29 cellular contexts compared by ENCODE assay signal in genomic region chr4:178602833-178603232, GRCh38.
"Had no signal": no experiment of that assay in that cellular context is flagged by ENCODE, and none has a peak within 500 bp of the region (broad histone marks: within the 10 kb centered on the region; RNA-seq: fewer than 3 reads in every experiment).

No MANE protein-coding gene starts in this region.

- H3K9me3 ChIP-seq: ascending aorta, body of pancreas, Peyer's patch, SJCRH30, SK-N-SH had no signal

- H3K4me3 ChIP-seq: ascending aorta, body of pancreas, cardiac muscle cell, Peyer's patch, SJCRH30 had no signal

- ATAC-seq: activated T-helper 17 cell treated with anti-CD3 and anti-CD28 coated beads, Interleukin-2, amount 50 U/mL, for 72 hours; body of pancreas had no signal

- H3K27ac ChIP-seq: ascending aorta, body of pancreas, cardiac muscle cell, KMS-11, Peyer's patch, RWPE1, SJCRH30, VCaP had no signal

- H3K4me1 ChIP-seq: ascending aorta, body of pancreas, Peyer's patch, SJCRH30 had no signal

- H3K4me2 ChIP-seq: KMS-11, SK-N-SH had no signal

- H3K36me3 ChIP-seq: ascending aorta, cardiac muscle cell, Peyer's patch, SJCRH30 had no signal

- H3K27me3 ChIP-seq: ascending aorta, body of pancreas, cardiac muscle cell, Peyer's patch, SJCRH30 had no signal

- DNase-seq: activated CD4-positive, alpha-beta memory T cell treated with anti-CD3 and anti-CD28 coated beads for 36 hours; activated CD4-positive, alpha-beta T cell treated with anti-CD3 and anti-CD28 coated beads, Interleukin-2, amount 10 ng/mL, durations not matched to agents 7 days and 5 days; activated CD4-positive, CD25-positive, alpha-beta regulatory T cell; activated CD8-positive, alpha-beta memory T cell treated with anti-CD3 and anti-CD28 coated beads for 24 hours; activated gamma-delta T cell; activated naive CD4-positive, alpha-beta T cell treated with anti-CD3 and anti-CD28 coated beads, Interleukin-2, amount 10 ng/mL, durations not matched to agents 7 days and 5 days; activated naive CD8-positive, alpha-beta T cell treated with anti-CD3 and anti-CD28 coated beads for 36 hours; activated T-cell treated with anti-CD3 and anti-CD28 coated beads, Interleukin-2, amount 50 U/mL, for 48 hours; amniotic stem cell; body of pancreas; MM.1S; NCI-H1105; NCI-H1436; NCI-H1694 treated with DMSO at 0.1 percent for 48 hours; NCI-H2029 treated with DMSO at 0.1 percent for 48 hours; NCI-H510A treated with DMSO at 0.1 percent for 48 hours; NCI-H69; NK-92 treated with Interleukin-12 subunit alpha and Interleukin-12 subunit beta, amount 100 ng/mL, for 24 hours; Peyer's patch; Right ventricle myocardium superior; SJCRH30; SK-N-SH; T-helper 1 cell had no signal

- H3K9me2 ChIP-seq: SK-N-SH had no signal

- H3K9ac ChIP-seq: KMS-11, SK-N-SH had no signal
